9 cellular contexts compared by ENCODE assay signal in genomic region chr13:21344662-21345176, GRCh38.
DNase-seq lines count a peak whose midpoint lies in the region; TF ChIP-seq lines count a peak whose summit lies in the region.
"Had no signal": no experiment of that assay in that cellular context is flagged by ENCODE, and none has a peak within 500 bp of the region (broad histone marks: within the 10 kb centered on the region; RNA-seq: fewer than 3 reads in every experiment).

No MANE protein-coding gene starts in this region.

- H3K36me3 ChIP-seq in thymus (ENCODE audit: control insufficient read depth, insufficient read depth) (no peaks in the 10 kb centered on the region), BE2C (no peaks in the 10 kb centered on the region)
- H3K36me3 ChIP-seq: suprapubic skin had no signal

- H3K9me3 ChIP-seq in thymus (ENCODE audit: control insufficient read depth) (no peaks in the 10 kb centered on the region), BE2C (no peaks in the 10 kb centered on the region)
- H3K9me3 ChIP-seq: suprapubic skin had no signal

- DNase-seq in stimulated activated CD4-positive, alpha-beta T cell treated with anti-CD3 and anti-CD28 coated beads, Interleukin-1b, Interleukin-23, amount 100 ng/mL, for 48 hours = peak; percentile 15
- DNase-seq in stimulated activated CD4-positive, alpha-beta T cell treated with anti-CD3 and anti-CD28 coated beads, Interleukin-4, amount 100 ng/mL, for 4 hours = no peak
- DNase-seq in HL-60 (ENCODE audit: low read depth in 1 of 2, low spot score in 1 of 2) = peak; percentile 18 to 72
- peak; percentile 69 for DNase-seq in activated effector memory CD4-positive, alpha-beta T cell treated with anti-CD3 and anti-CD28 coated beads, Interleukin-2, amount 50 U/mL, for 16 hours
- no peak for DNase-seq in BE2C
- no peak for DNase-seq in NCI-H2171 (lab: John Stamatoyannopoulos, UW)
- no peak for DNase-seq in NCI-H1105 treated with DMSO at 0.1 percent for 48 hours (lab: John Stamatoyannopoulos, UW)

- TF ChIP-seq CTCF in HL-60 (IDR thresholded peaks at IDR 0.05; ENCODE audit: insufficient read depth, low read length) = no peak
- no peak for TF ChIP-seq CTCF in BE2C (IDR thresholded peaks at IDR 0.05; ENCODE audit: low read depth, low read length)

- H3K4me3 ChIP-seq in HL-60 (replicated peaks; ENCODE audit: insufficient read depth, low read length) (peak overlapping the region; percentile 27), thymus (ENCODE audit: low read length) (peak overlapping the region; percentile 11), BE2C (ENCODE audit: low read depth, low read length) (no peak overlapping the region)
- H3K4me3 ChIP-seq: suprapubic skin had no signal

- H3K27me3 ChIP-seq in HL-60 (ENCODE audit: insufficient read depth, poor library complexity, severe bottlenecking) (no peaks in the 10 kb centered on the region), thymus (ENCODE audit: control insufficient read depth, insufficient read depth) (no peaks in the 10 kb centered on the region), BE2C (no peaks in the 10 kb centered on the region)
- H3K27me3 ChIP-seq: suprapubic skin had no signal

- peak overlapping the region; percentile 89 for H3K27ac ChIP-seq in HL-60 (replicated peaks)
- H3K27ac ChIP-seq in thymus (ENCODE audit: low read depth) = peak overlapping the region; percentile 86
- H3K27ac ChIP-seq: suprapubic skin had no signal

- WGBS in thymus = 44% methylated on average over 9 of the region's 9 CpGs

- H3K4me1 ChIP-seq in thymus (ENCODE audit: control insufficient read depth, insufficient read depth, low read length) = peaks cover 15% of the 10 kb centered on the region
- no peaks in the 10 kb centered on the region for H3K4me1 ChIP-seq in BE2C
- H3K4me1 ChIP-seq: suprapubic skin had no signal

Comparison
In these comparisons a context has a peak if more than half of its experiments do, and no peak if none do; other contexts are left out.
1. DNase-seq: peak in stimulated activated CD4-positive, alpha-beta T cell treated with anti-CD3 and anti-CD28 coated beads, Interleukin-1b, Interleukin-23, amount 100 ng/mL, for 48 hours (single experiment), HL-60 (2 of 2) and activated effector memory CD4-positive, alpha-beta T cell treated with anti-CD3 and anti-CD28 coated beads, Interleukin-2, amount 50 U/mL, for 16 hours (single experiment); none in stimulated activated CD4-positive, alpha-beta T cell treated with anti-CD3 and anti-CD28 coated beads, Interleukin-4, amount 100 ng/mL, for 4 hours (0 of 2), BE2C (single experiment), NCI-H2171 (single experiment) and NCI-H1105 treated with DMSO at 0.1 percent for 48 hours (single experiment).